ENCODE assay signal across 8 cellular contexts in the genomic region with DNA sequence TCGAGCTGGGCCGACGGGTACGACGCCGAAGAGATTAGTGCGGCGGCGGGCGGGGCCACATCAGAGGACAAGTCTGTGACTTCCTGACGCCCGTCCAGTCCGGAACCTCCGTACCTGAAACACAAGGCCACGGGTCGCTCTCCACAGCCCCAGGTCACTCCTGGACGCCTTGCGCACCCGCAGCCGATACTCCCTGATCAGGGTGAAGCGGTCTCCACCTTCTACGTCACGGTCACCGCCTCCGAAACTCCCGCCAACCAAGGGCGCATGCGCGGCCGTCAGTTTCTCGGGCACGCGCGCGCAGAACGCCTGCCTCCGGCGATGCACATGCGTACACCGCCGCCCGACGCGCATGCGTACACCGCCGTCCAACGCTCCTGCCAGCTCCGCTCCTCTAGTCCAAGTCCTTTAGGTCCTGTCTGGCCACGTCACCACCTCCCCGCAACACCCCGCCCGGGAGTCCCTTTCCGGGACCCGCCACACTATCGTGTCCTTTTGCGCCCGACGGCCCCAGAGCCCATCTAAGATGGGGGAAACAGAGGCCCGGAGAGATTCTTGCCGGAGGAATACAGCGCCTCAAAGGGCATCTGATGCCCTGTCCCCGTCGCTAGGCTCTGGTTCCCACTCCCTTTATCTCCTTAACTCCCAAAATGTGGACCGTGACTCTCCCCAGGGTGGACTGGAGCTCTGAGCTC.
DNase-seq lines count a peak whose midpoint lies in the region; ATAC-seq and TF ChIP-seq lines count a peak whose summit lies in the region.

A gene with protein sequence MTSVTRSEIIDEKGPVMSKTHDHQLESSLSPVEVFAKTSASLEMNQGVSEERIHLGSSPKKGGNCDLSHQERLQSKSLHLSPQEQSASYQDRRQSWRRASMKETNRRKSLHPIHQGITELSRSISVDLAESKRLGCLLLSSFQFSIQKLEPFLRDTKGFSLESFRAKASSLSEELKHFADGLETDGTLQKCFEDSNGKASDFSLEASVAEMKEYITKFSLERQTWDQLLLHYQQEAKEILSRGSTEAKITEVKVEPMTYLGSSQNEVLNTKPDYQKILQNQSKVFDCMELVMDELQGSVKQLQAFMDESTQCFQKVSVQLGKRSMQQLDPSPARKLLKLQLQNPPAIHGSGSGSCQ (minus strand): TSS at position 216 of the 695 bp plus-strand sequence. CDS start 2,305 bp downstream, outside the sequence.

- ATAC-seq in GM19035 (IDR thresholded peaks at IDR 0.05; ENCODE audit: unreplicated experiment), result peak; percentile 91
- peak; percentile 73 for ATAC-seq in HG03342 (IDR thresholded peaks at IDR 0.05; ENCODE audit: unreplicated experiment)

- peak within 1 kb of the TSS; percentile 91 for H3K4me3 ChIP-seq in AG10803 (ENCODE audit: low read length)

- DNase-seq in AG10803 (ENCODE audit: low read depth) (peak; percentile 96), NCI-H446 (lab: John Stamatoyannopoulos, UW) (peak; percentile 94 to 100), iris pigment epithelial cell (ENCODE audit: low read depth) (peak; percentile 96)
- peak; percentile 96 for DNase-seq in activated CD4-positive, CD25-positive, alpha-beta regulatory T cell treated with anti-CD3 and anti-CD28 coated beads, Interleukin-2, amount 50 U/mL, for 16 hours (ENCODE audit: low read depth, low spot score)
- DNase-seq in central memory CD4-positive, alpha-beta T cell, result peak; percentile 97
- DNase-seq in stimulated activated CD4-positive, alpha-beta T cell treated with anti-CD3 and anti-CD28 coated beads, Interleukin-12 subunit alpha, Interleukin-12 subunit beta, amount 100 ng/mL, for 24 hours (ENCODE audit: low read depth in 2 of 2), result peak; percentile 97

- TF ChIP-seq CTCF in AG10803 (conservative IDR thresholded peaks at IDR 0.05; ENCODE audit: low read length), result no peak

Comparison
In these comparisons a context has a peak if more than half of its experiments do, and no peak if none do; other contexts are left out.
1. Peak in every context shown above with its lines: DNase-seq, ATAC-seq and H3K4me3 ChIP-seq.